Comparison of ENCODE assay signal across 7 cellular contexts in the genomic region with DNA sequence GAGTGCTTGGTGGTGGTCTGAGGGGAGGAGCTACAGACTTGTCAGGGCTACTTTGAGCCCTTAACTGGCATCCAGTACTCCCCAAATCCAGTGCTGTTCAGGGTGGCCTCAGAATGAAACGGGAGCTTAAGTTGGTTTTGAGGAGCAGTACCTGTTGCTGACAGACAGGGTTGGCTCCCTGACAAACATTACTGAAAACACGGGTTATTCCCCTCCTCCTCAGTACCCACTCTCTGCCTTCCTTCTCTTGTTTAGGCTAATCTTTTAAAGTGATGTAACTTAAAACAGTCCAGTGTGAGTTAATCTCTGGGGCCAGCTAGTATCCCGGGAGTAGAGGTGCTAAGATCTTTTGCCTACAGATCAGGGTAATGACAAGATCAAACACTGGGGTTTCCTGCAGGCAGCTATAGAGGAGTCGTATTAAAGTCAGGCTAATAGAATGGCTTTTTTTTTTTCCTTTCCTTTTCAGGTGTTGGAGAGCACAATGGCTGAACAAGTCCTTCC. TPM values are rescaled to one million over a fixed set of nuclear protein-coding genes. Genes with fewer than 3 reads are reported as not detected.
DNase-seq lines count a peak whose midpoint lies in the region; ATAC-seq lines count a peak whose summit lies in the region.

No MANE protein-coding gene starts in this region.

- no peaks in the 10 kb centered on the region for H3K27me3 Mint-ChIP-seq in activated naive CD8-positive, alpha-beta T cell

- H3K9ac ChIP-seq in mesenchymal stem cell (ENCODE audit: low read length): peak overlapping the region; percentile 2

- H3K36me3 Mint-ChIP-seq in activated naive CD8-positive, alpha-beta T cell: peaks cover 55% of the 10 kb centered on the region

- H2AFZ ChIP-seq in mesenchymal stem cell (ENCODE audit: low read depth, low read length): no peak overlapping the region

- peaks cover 6 to 17% of the 10 kb centered on the region in 2 experiments for H3K36me3 ChIP-seq in mesenchymal stem cell (ENCODE audit: control insufficient read depth in 1 of 2, insufficient read depth in 2 of 2, low read depth in 1 of 2, low read length in 2 of 2)

- H2BK15ac ChIP-seq in mesenchymal stem cell (ENCODE audit: low read depth, poor library complexity, severe bottlenecking): no peak overlapping the region

- peaks cover 8% of the 10 kb centered on the region for H3K4me1 ChIP-seq in mesenchymal stem cell (ENCODE audit: control insufficient read depth, insufficient read depth, low read depth, low read length)

- H4K8ac ChIP-seq in mesenchymal stem cell (ENCODE audit: low read length): no peak overlapping the region

- no peak overlapping the region for H3K27ac ChIP-seq in mesenchymal stem cell (ENCODE audit: low read length, poor library complexity, severe bottlenecking)

- H3K18ac ChIP-seq in mesenchymal stem cell (ENCODE audit: low read depth in 1 of 2, low read length in 2 of 2): no peak overlapping the region

- peaks cover 24% of the 10 kb centered on the region for H3K79me1 ChIP-seq in mesenchymal stem cell (replicated peaks; ENCODE audit: low read length, poor library complexity, severe bottlenecking)

- intact Hi-C loops in sciatic nerve (cut with DNase I): no loop called here

- H3K9me3 Mint-ChIP-seq in activated naive CD8-positive, alpha-beta T cell (ENCODE audit: low read depth): no peaks in the 10 kb centered on the region

- no peak overlapping the region for H2BK12ac ChIP-seq in mesenchymal stem cell (ENCODE audit: low read length in 2 of 2)

- H2BK5ac ChIP-seq in mesenchymal stem cell (ENCODE audit: low read depth, low read length, poor library complexity, severe bottlenecking): no peak overlapping the region

- no peak overlapping the region for H4K91ac ChIP-seq in mesenchymal stem cell (ENCODE audit: low read length)

- DNase-seq in mesenchymal stem cell (peak; percentile 48), sciatic nerve (ENCODE audit: low spot score) (no peak), NCI-H1092 (lab: John Stamatoyannopoulos, UW) (no peak)

- no peak overlapping the region for H3K14ac ChIP-seq in mesenchymal stem cell (ENCODE audit: low read length in 2 of 2)

- H3K23ac ChIP-seq in mesenchymal stem cell (ENCODE audit: low read length in 2 of 2): no peak overlapping the region

- peak overlapping the region; percentile 96 for H3K4me3 Mint-ChIP-seq in activated naive CD8-positive, alpha-beta T cell

- WGBS in mesenchymal stem cell: 52% methylated on average over 2 of the region's 4 CpGs

- H3K4me3 ChIP-seq in mesenchymal stem cell (ENCODE audit: insufficient read depth in 1 of 2, low read depth in 1 of 2, low read length in 2 of 2): peak overlapping the region in 1 of 2 experiments; percentile 92

- no peak overlapping the region for H3K4ac ChIP-seq in mesenchymal stem cell (ENCODE audit: low read depth in 1 of 2, low read length in 2 of 2)

- H2AK5ac ChIP-seq in mesenchymal stem cell (ENCODE audit: low read length, severe bottlenecking): no peak overlapping the region

- no peaks in the 10 kb centered on the region for H3K27me3 ChIP-seq in mesenchymal stem cell (ENCODE audit: control insufficient read depth in 1 of 2, insufficient read depth in 1 of 2, low read length in 2 of 2)

- no peaks in the 10 kb centered on the region for H3K9me3 ChIP-seq in mesenchymal stem cell (ENCODE audit: control insufficient read depth, low read length)

- peak overlapping the region; percentile 97 for H3K27ac Mint-ChIP-seq in activated naive CD8-positive, alpha-beta T cell

- peaks cover 33% of the 10 kb centered on the region for H3K4me1 Mint-ChIP-seq in activated naive CD8-positive, alpha-beta T cell (ENCODE audit: low read depth)

- no peak overlapping the region for H3K4me2 ChIP-seq in mesenchymal stem cell (ENCODE audit: low read length, poor library complexity, severe bottlenecking)

- peak; percentile 19 for ATAC-seq in GM19025 (IDR thresholded peaks at IDR 0.05; ENCODE audit: low read depth, unreplicated experiment)
- peak; percentile 26 for ATAC-seq in HG03342 (IDR thresholded peaks at IDR 0.05; ENCODE audit: unreplicated experiment)
- no peak for ATAC-seq in HG02970 (IDR thresholded peaks at IDR 0.05; ENCODE audit: low FRiP score, unreplicated experiment)
- no peak for ATAC-seq in sciatic nerve

- H2BK120ac ChIP-seq in mesenchymal stem cell (ENCODE audit: low read depth, low read length): no peak overlapping the region

RNA-seq across cellular contexts. Expression of gene TNFAIP3, which starts 3.7 kb away (rescaled TPM):
- 8.2 TPM for polyA plus RNA-seq in mesenchymal stem cell (2013, experiment 1 of 2)
- polyA plus RNA-seq in mesenchymal stem cell (2013, experiment 2 of 2): 7.2 TPM
- 37.5 TPM for total RNA-seq in sciatic nerve

Comparison
In these comparisons a context has a peak if more than half of its experiments do, and no peak if none do; other contexts are left out.
1. ATAC-seq: peak in GM19025 (single experiment) and HG03342 (single experiment); none in HG02970 (single experiment) and sciatic nerve (single experiment).